8 cellular contexts compared by ENCODE assay signal in genomic region chr2:205024822-205025518, GRCh38.
DNase-seq lines count a peak whose midpoint lies in the region; ATAC-seq and TF ChIP-seq lines count a peak whose summit lies in the region.

No MANE protein-coding gene starts in this region.

- ATAC-seq in T-cell (replicated peaks in 1 of 4): peak in 3 of 4 experiments; percentile 52 to 82 (median 58)
- ATAC-seq in HG03521 (IDR thresholded peaks at IDR 0.05; ENCODE audit: unreplicated experiment): no peak

- H3K9me3 Mint-ChIP-seq in HFFc6 (no peaks in the 10 kb centered on the region), T-cell (no peaks in the 10 kb centered on the region)

- peak overlapping the region; percentile 98 for H3K27ac Mint-ChIP-seq in HFFc6
- H3K27ac Mint-ChIP-seq in T-cell: peak overlapping the region in 1 of 2 donors; percentile 19

- H3K4me1 Mint-ChIP-seq in HFFc6 (ENCODE audit: low read depth) (peaks cover 38% of the 10 kb centered on the region), T-cell (peaks cover 21 to 32% (median 26%) of the 10 kb centered on the region in 3 donors)

- no peaks in the 10 kb centered on the region for H3K36me3 Mint-ChIP-seq in HFFc6 (ENCODE audit: low read depth)
- no peaks in the 10 kb centered on the region for H3K36me3 Mint-ChIP-seq in T-cell

- H3K27me3 Mint-ChIP-seq in HFFc6 (ENCODE audit: insufficient read depth) (no peaks in the 10 kb centered on the region), T-cell (no peaks in the 10 kb centered on the region)

- POLR2A ChIA-PET in T-cell (lab: Charles Lee): no interaction called here

- DNase-seq in HFFc6: peak; percentile 98
- no peak for DNase-seq in T-cell
- DNase-seq in epidermal melanocyte (ENCODE audit: insufficient read length, low spot score): peak; percentile 46
- peak; percentile 79 for DNase-seq in non-pigmented ciliary epithelial cell (ENCODE audit: low read depth)
- DNase-seq in NCI-H82 treated with DMSO at 0.1 percent for 48 hours (lab: John Stamatoyannopoulos, UW; ENCODE audit: unreplicated experiment): no peak
- no peak for DNase-seq in NCI-H510A treated with DMSO at 0.1 percent for 48 hours (lab: John Stamatoyannopoulos, UW)
- DNase-seq in SIG-M5 treated with dmso at 0.1 percent for 504 hours (lab: John Stamatoyannopoulos, UW; ENCODE audit: unreplicated experiment): no peak

- CTCF ChIA-PET in T-cell (lab: Charles Lee): no interaction called here

- TF ChIP-seq CTCF in HFFc6 (IDR thresholded peaks at IDR 0.05): no peak; the same call in 1 of the 2 replicates

- peak overlapping the region; percentile 83 for H3K4me3 Mint-ChIP-seq in HFFc6
- peak overlapping the region in 1 of 3 donors; percentile 55 for H3K4me3 Mint-ChIP-seq in T-cell

Comparison
In these comparisons a context has a peak if more than half of its experiments do, and no peak if none do; other contexts are left out.
1. DNase-seq: peak in HFFc6 (single experiment), epidermal melanocyte (single experiment) and non-pigmented ciliary epithelial cell (single experiment); none in T-cell (0 of 34), NCI-H82 treated with DMSO at 0.1 percent for 48 hours (single experiment), NCI-H510A treated with DMSO at 0.1 percent for 48 hours (single experiment) and SIG-M5 treated with dmso at 0.1 percent for 504 hours (single experiment).